Comparison of ENCODE assay signal across 1 cellular context in the genomic region with DNA sequence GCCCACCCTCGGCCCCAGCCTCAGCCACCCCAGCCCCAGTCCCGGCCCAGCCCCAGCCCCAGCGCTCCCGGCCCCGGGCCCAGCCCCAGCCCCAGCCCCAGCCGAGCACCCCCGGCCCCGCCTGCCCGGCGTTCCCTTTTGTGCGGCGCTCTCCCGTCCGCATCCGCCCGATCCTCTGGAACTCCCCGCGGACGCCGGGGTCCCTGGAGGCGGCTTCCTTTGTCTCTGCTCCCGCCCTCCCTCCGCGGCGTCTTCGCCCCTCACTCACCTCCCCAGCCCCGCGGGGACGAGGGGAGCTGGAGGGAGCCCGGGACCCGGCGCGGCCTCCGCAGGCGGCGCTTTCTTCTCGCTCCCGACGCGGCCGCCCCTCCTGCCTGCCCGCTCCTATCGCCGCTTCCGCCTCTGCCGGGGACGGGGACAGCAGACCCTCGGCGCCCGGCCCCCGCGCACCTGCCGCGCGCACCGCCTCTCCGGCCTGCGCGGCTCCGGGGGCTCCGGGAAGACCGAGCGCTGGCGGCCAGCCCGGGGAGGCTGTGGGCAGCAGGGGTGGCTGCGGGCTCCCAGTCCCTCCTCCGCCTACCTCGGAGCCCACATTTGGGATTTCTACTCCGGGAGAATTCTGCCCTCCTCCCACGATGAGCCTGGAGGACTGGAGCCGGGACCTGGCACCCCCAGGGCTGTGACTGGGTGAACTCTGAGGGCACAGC.
TF ChIP-seq lines count a peak whose summit lies in the region.

No MANE protein-coding gene starts in this region.

TF ChIP-seq in HepG2, 621 proteins besides CTCF, POLR2A, EP300 and RAD21:
- no peak for TF ChIP-seq SNAI1 (CRISPR knock-in tag; IDR thresholded peaks at IDR 0.05; ENCODE audit: borderline replicate concordance)
